19 cellular contexts compared by ENCODE assay signal in the genomic region with DNA sequence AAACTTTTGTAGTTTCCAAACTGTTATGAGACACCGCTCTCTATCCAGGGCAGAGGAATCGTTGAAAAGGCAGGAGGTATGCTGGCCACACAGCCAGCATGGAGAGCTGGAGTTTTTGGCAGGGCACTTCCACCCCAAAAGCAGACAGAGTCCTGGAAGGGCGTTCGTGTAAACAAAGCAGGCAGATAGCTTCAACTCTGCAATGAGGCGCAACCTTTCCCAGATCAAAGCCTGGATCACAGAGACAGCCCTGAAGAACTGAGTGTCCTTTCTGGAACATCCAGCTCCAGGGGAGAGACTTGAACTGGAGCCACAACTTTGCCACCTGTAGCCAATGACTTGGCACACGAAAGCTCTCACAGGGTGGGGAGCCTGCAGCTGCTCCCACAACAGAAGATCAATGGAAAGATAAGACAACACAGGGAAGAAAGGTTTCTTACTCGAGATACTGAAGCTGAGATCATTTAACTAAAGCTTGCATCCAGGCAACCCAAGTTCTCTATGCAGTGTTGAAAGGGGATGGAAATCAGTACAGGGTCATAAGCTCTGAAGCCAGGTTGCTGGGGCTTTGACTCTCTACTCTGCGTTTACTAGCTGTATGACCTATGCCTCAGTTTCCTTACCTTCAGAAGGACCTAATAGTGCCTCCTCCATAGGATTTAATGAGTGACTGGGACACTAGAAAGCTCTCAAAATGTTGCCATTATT.
A peak's percentile ranks its signal among the peaks of the same experiment; 100 is the strongest.
DNase-seq lines count a peak whose midpoint lies in the region; ATAC-seq, FAIRE-seq and TF ChIP-seq lines count a peak whose summit lies in the region.
"Had no signal": no experiment of that assay in that cellular context is flagged by ENCODE, and none has a peak within 500 bp of the region (broad histone marks: within the 10 kb centered on the region; RNA-seq: fewer than 3 reads in every experiment).

No MANE protein-coding gene starts in this region.

- CTCF ChIA-PET in T-cell (lab: Charles Lee): no interaction called here

- peaks cover 3% of the 10 kb centered on the region for H3K27me3 Mint-ChIP-seq in nephron progenitor cell (ENCODE audit: low read depth, poor library complexity)
- peaks cover 12 to 17% of the 10 kb centered on the region in 2 donors for H3K27me3 Mint-ChIP-seq in T-cell
- H3K27me3 Mint-ChIP-seq: progenitor cell of endocrine pancreas had no signal

- H3K4me3 Mint-ChIP-seq in nephron progenitor cell (no peak overlapping the region), T-cell (no peak overlapping the region)
- H3K4me3 Mint-ChIP-seq: CD8-positive, alpha-beta memory T cell had no signal

- peaks cover 9% of the 10 kb centered on the region for H3K36me3 Mint-ChIP-seq in nephron progenitor cell (ENCODE audit: low read depth)
- H3K36me3 Mint-ChIP-seq in T-cell: no peaks in the 10 kb centered on the region
- H3K36me3 Mint-ChIP-seq: CD8-positive, alpha-beta memory T cell had no signal

- no peak for DNase-seq in nephron progenitor cell
- DNase-seq in suprapubic skin (ENCODE audit: low spot score in 2 of 2): no peak
- no peak for DNase-seq in T-cell
- DNase-seq in activated CD4-positive, CD25-positive, alpha-beta regulatory T cell (lab: John Stamatoyannopoulos, UW): no peak
- DNase-seq in RCC 7860 (ENCODE audit: low spot score): no peak
- DNase-seq: activated CD4-positive, alpha-beta T cell treated with anti-CD3 and anti-CD28 coated beads, Interleukin-2, amount 50 U/mL, for 4 hours; activated naive CD4-positive, alpha-beta T cell treated with Interleukin-2 at 50 U/mL for 16 hours; activated T-cell treated with anti-CD3 and anti-CD28 coated beads for 4 hours; CD8-positive, alpha-beta memory T cell; GOT3; left lung; NCI-H1417 treated with DMSO at 0.1 percent for 48 hours had no signal

- WGBS in gastroesophageal sphincter (ENCODE audit: low coverage in 1 of 2), 2 donors: 47 to 100% methylated on average over 1 to 5 of the region's 8 CpGs
- WGBS in suprapubic skin: 39% methylated on average over 8 of the region's 8 CpGs

- H3K9me3 ChIP-seq in gastroesophageal sphincter (no peaks in the 10 kb centered on the region), suprapubic skin (no peaks in the 10 kb centered on the region)
- H3K9me3 ChIP-seq: left lung had no signal

- TF ChIP-seq EP300 in gastroesophageal sphincter (IDR thresholded peaks at IDR 0.05) (no peak), suprapubic skin (IDR thresholded peaks at IDR 0.05) (no peak)

- ATAC-seq in gastroesophageal sphincter: peak; percentile 57
- no peak for ATAC-seq in T-cell (replicated peaks in 1 of 4)
- ATAC-seq in GM21737 (IDR thresholded peaks at IDR 0.05; ENCODE audit: unreplicated experiment): no peak
- ATAC-seq: left lung had no signal

- H3K4me3 ChIP-seq in gastroesophageal sphincter (no peak overlapping the region), suprapubic skin (no peak overlapping the region)
- H3K4me3 ChIP-seq: left lung had no signal

- H3K36me3 ChIP-seq in gastroesophageal sphincter (no peaks in the 10 kb centered on the region), suprapubic skin (no peaks in the 10 kb centered on the region)
- H3K36me3 ChIP-seq: left lung had no signal

- H3K27me3 ChIP-seq in gastroesophageal sphincter: no peaks in the 10 kb centered on the region
- no peaks in the 10 kb centered on the region for H3K27me3 ChIP-seq in suprapubic skin
- H3K27me3 ChIP-seq: left lung had no signal

- H3K27ac ChIP-seq in gastroesophageal sphincter (peak overlapping the region; percentile 69 to 77 (median 73)), suprapubic skin (peak overlapping the region; percentile 59)
- H3K27ac ChIP-seq: left lung had no signal

- FAIRE-seq in TTC549 (lab: Jason Lieb, UNC) (peak; percentile 29), RCC 7860 (lab: Jason Lieb, UNC) (no peak)
- FAIRE-seq: colon, endothelial cell of umbilical vein, frontal cortex had no signal

- H3K9me3 Mint-ChIP-seq in nephron progenitor cell (peaks cover 9% of the 10 kb centered on the region), T-cell (no peaks in the 10 kb centered on the region)

- POLR2A ChIA-PET in T-cell (lab: Charles Lee): no interaction called here

- H3K4me1 Mint-ChIP-seq in nephron progenitor cell (peaks cover 91% of the 10 kb centered on the region), T-cell (peaks cover 0 to 3% (median 0%) of the 10 kb centered on the region in 3 donors)
- H3K4me1 Mint-ChIP-seq: CD8-positive, alpha-beta memory T cell had no signal

- peaks cover 15 to 68% (median 18%) of the 10 kb centered on the region in 3 donors for H3K4me1 ChIP-seq in gastroesophageal sphincter
- H3K4me1 ChIP-seq in suprapubic skin: peaks cover 52% of the 10 kb centered on the region
- H3K4me1 ChIP-seq: left lung had no signal

- H3K27ac Mint-ChIP-seq in nephron progenitor cell: peak overlapping the region; percentile 76
- H3K27ac Mint-ChIP-seq in T-cell: no peak overlapping the region
- H3K27ac Mint-ChIP-seq: CD8-positive, alpha-beta memory T cell; progenitor cell of endocrine pancreas had no signal

- TF ChIP-seq POLR2A in gastroesophageal sphincter (IDR thresholded peaks at IDR 0.05): no peak
- no peak for TF ChIP-seq POLR2A in suprapubic skin (IDR thresholded peaks at IDR 0.05)

- TF ChIP-seq CTCF in gastroesophageal sphincter (IDR thresholded peaks at IDR 0.05): no peak
- no peak for TF ChIP-seq CTCF in nephron progenitor cell (IDR thresholded peaks at IDR 0.05)
- no peak for TF ChIP-seq CTCF in suprapubic skin (IDR thresholded peaks at IDR 0.05)
